ENCODE assay signal across 1 cellular context in genomic region chr17:37744633-37744927, GRCh38.
TF ChIP-seq lines count a peak whose summit lies in the region.

No MANE protein-coding gene starts in this region.

TF ChIP-seq in GM23338, 12 proteins besides CTCF, POLR2A, EP300 and RAD21 (continued from another document):
- no peak for TF ChIP-seq ZNF462 (CRISPR knock-in tag; IDR thresholded peaks at IDR 0.05)
- no peak for TF ChIP-seq ZNF114 (CRISPR knock-in tag; IDR thresholded peaks at IDR 0.05)
